ENCODE assay signal across 27 cellular contexts in genomic region chrX:50430917-50431316, GRCh38. TPM values are rescaled to one million over a fixed set of nuclear protein-coding genes. Genes with fewer than 3 reads are reported as not detected.
DNase-seq lines count a peak whose midpoint lies in the region; ATAC-seq, FAIRE-seq and TF ChIP-seq lines count a peak whose summit lies in the region.
"Had no signal": no experiment of that assay in that cellular context is flagged by ENCODE, and none has a peak within 500 bp of the region (broad histone marks: within the 10 kb centered on the region; RNA-seq: fewer than 3 reads in every experiment).

No MANE protein-coding gene starts in this region.

- no peak overlapping the region for H3K4me3 ChIP-seq in astrocyte (ENCODE audit: insufficient read depth, low read depth, low read length)
- H3K4me3 ChIP-seq in trophoblast cell (ENCODE audit: low read depth, low read length), result no peak overlapping the region
- H3K4me3 ChIP-seq: body of pancreas, gastroesophageal sphincter, mucosa of descending colon, Peyer's patch, thoracic aorta had no signal

- peak; percentile 5 for FAIRE-seq in astrocyte (lab: Jason Lieb, UNC)
- FAIRE-seq: A204.1 had no signal

- no peak overlapping the region for H2BK5ac ChIP-seq in trophoblast cell (ENCODE audit: low read depth, low read length, poor library complexity)

- no peak overlapping the region for H2AFZ ChIP-seq in astrocyte (ENCODE audit: low read depth, low read length)
- no peak overlapping the region for H2AFZ ChIP-seq in trophoblast cell (ENCODE audit: insufficient read depth, low read length, poor library complexity)

- no peak overlapping the region for H3K23ac ChIP-seq in trophoblast cell (ENCODE audit: low read length)

- H3K27me3 ChIP-seq in astrocyte (ENCODE audit: insufficient read depth, low read length) (no peaks in the 10 kb centered on the region), trophoblast cell (ENCODE audit: insufficient read depth, low read length) (no peaks in the 10 kb centered on the region)
- H3K27me3 ChIP-seq: body of pancreas, gastroesophageal sphincter, neutrophil, Peyer's patch had no signal

- no peaks in the 10 kb centered on the region for H3K4me1 Mint-ChIP-seq in astrocyte (ENCODE audit: low read depth, unreplicated experiment)
- H3K4me1 Mint-ChIP-seq: activated CD4-positive, alpha-beta memory T cell treated with anti-CD3 and anti-CD28 coated beads, Interleukin-2, amount 10 ng/mL, durations not matched to agents 7 days and 5 days; activated naive CD4-positive, alpha-beta T cell treated with anti-CD3 and anti-CD28 coated beads, Interleukin-2, amount 50 U/mL, for 24 hours; stimulated activated effector memory CD8-positive, alpha-beta T cell treated with anti-CD3 and anti-CD28 coated beads, Interleukin-12 subunit alpha, Interleukin-12 subunit beta, amount 100 ng/mL, for 72 hours had no signal

- no peaks in the 10 kb centered on the region for H3K36me3 ChIP-seq in astrocyte (ENCODE audit: insufficient read depth, low read length)
- no peaks in the 10 kb centered on the region for H3K36me3 ChIP-seq in trophoblast cell (ENCODE audit: control insufficient read depth in 1 of 2, insufficient read depth in 2 of 2, low read length in 2 of 2)
- H3K36me3 ChIP-seq: gastroesophageal sphincter, neutrophil, Peyer's patch, thoracic aorta had no signal

- peaks cover 8% of the 10 kb centered on the region for H3K79me1 ChIP-seq in trophoblast cell (ENCODE audit: low read length)

- H3K4me1 ChIP-seq in astrocyte (ENCODE audit: insufficient read depth, low read length) (no peaks in the 10 kb centered on the region), trophoblast cell (ENCODE audit: control insufficient read depth in 1 of 2, insufficient read depth in 2 of 2, low read length in 2 of 2) (peaks cover 8 to 21% of the 10 kb centered on the region in 2 experiments)
- H3K4me1 ChIP-seq: body of pancreas, gastroesophageal sphincter, Peyer's patch had no signal

- peak overlapping the region; percentile 35 for H4K91ac ChIP-seq in trophoblast cell (ENCODE audit: low read depth, low read length)

- peak overlapping the region; percentile 30 for H2BK120ac ChIP-seq in trophoblast cell (ENCODE audit: insufficient read depth, low read length, poor library complexity)

- H3K9ac ChIP-seq in astrocyte (ENCODE audit: low read length), result no peak overlapping the region
- no peak overlapping the region for H3K9ac ChIP-seq in trophoblast cell (ENCODE audit: low read length)

- H3K4ac ChIP-seq in trophoblast cell (ENCODE audit: low read depth, low read length), result no peak overlapping the region

- no peak overlapping the region for H4K8ac ChIP-seq in trophoblast cell (ENCODE audit: low read depth, low read length)

- no CpG with 5 or more reads among the region's 3 CpGs for WGBS in trophoblast cell (ENCODE audit: extremely low coverage, insufficient coverage, insufficient read length)

- H4K12ac ChIP-seq in trophoblast cell (ENCODE audit: low read depth, low read length), result peak overlapping the region; percentile 62

- TF ChIP-seq CTCF in astrocyte (IDR thresholded peaks at IDR 0.05; ENCODE audit: insufficient read depth, low read depth, low read length), result no peak

- no peak overlapping the region for H3K18ac ChIP-seq in trophoblast cell (ENCODE audit: low read length)

- H3K27ac ChIP-seq in astrocyte (ENCODE audit: low read depth, low read length) (no peak overlapping the region), trophoblast cell (ENCODE audit: low read depth, low read length) (peak overlapping the region; percentile 83)
- H3K27ac ChIP-seq: body of pancreas, epithelial cell of prostate, gastroesophageal sphincter, neutrophil, Peyer's patch, thoracic aorta had no signal

- no peak overlapping the region for H2AK5ac ChIP-seq in trophoblast cell (ENCODE audit: low read length)

- H3K9me3 ChIP-seq in astrocyte (ENCODE audit: insufficient read depth, low read depth, low read length) (no peaks in the 10 kb centered on the region), trophoblast cell (ENCODE audit: insufficient read depth, low read depth, low read length) (no peaks in the 10 kb centered on the region)
- H3K9me3 ChIP-seq: body of pancreas, gastroesophageal sphincter, mucosa of descending colon, neutrophil, Peyer's patch, thoracic aorta had no signal

- H3K27me3 Mint-ChIP-seq in astrocyte (ENCODE audit: low read depth, unreplicated experiment), result no peaks in the 10 kb centered on the region
- H3K27me3 Mint-ChIP-seq: activated CD4-positive, alpha-beta memory T cell treated with anti-CD3 and anti-CD28 coated beads, Interleukin-2, amount 10 ng/mL, durations not matched to agents 7 days and 5 days; dendritic cell treated with granulocyte-macrophage colony-stimulating factor and Interleukin-4, amounts not matched to agents 40 ng/mL and 50 ng/mL, for 4 days had no signal

- no peak overlapping the region for H3K4me2 ChIP-seq in astrocyte (ENCODE audit: low read length)
- H3K4me2 ChIP-seq in trophoblast cell (ENCODE audit: low read length), result no peak overlapping the region

- H3K79me2 ChIP-seq in astrocyte (ENCODE audit: insufficient read depth, low read length) (no peaks in the 10 kb centered on the region), trophoblast cell (ENCODE audit: control insufficient read depth, insufficient read depth, low read length, poor library complexity) (no peaks in the 10 kb centered on the region)

- H3K36me3 Mint-ChIP-seq in astrocyte (ENCODE audit: low read depth, unreplicated experiment), result no peaks in the 10 kb centered on the region
- H3K36me3 Mint-ChIP-seq: activated naive CD4-positive, alpha-beta T cell treated with anti-CD3 and anti-CD28 coated beads, Interleukin-2, amount 50 U/mL, for 24 hours; stimulated activated effector memory CD8-positive, alpha-beta T cell treated with anti-CD3 and anti-CD28 coated beads, Interleukin-12 subunit alpha, Interleukin-12 subunit beta, amount 100 ng/mL, for 72 hours had no signal

- no peaks in the 10 kb centered on the region for H4K20me1 ChIP-seq in astrocyte (ENCODE audit: insufficient read depth, low read length)

- H3K4me3 Mint-ChIP-seq in astrocyte (ENCODE audit: unreplicated experiment), result no peak overlapping the region
- H3K4me3 Mint-ChIP-seq: activated CD4-positive, alpha-beta memory T cell treated with anti-CD3 and anti-CD28 coated beads, Interleukin-2, amount 10 ng/mL, durations not matched to agents 7 days and 5 days; activated naive CD4-positive, alpha-beta T cell treated with anti-CD3 and anti-CD28 coated beads, Interleukin-2, amount 50 U/mL, for 24 hours; activated T-cell treated with anti-CD3 and anti-CD28 coated beads, Interleukin-2, amount 50 U/mL, for 24 hours; dendritic cell treated with granulocyte-macrophage colony-stimulating factor and Interleukin-4, amounts not matched to agents 40 ng/mL and 50 ng/mL, for 4 days; stimulated activated effector memory CD8-positive, alpha-beta T cell treated with anti-CD3 and anti-CD28 coated beads, Interleukin-12 subunit alpha, Interleukin-12 subunit beta, amount 100 ng/mL, for 72 hours had no signal

- ATAC-seq in GM18870 (IDR thresholded peaks at IDR 0.05; ENCODE audit: unreplicated experiment), result no peak
- ATAC-seq: body of pancreas; gastroesophageal sphincter; left ventricle myocardium superior; mucosa of descending colon; stimulated activated effector memory CD8-positive, alpha-beta T cell treated with anti-CD3 and anti-CD28 coated beads, Interleukin-12 subunit alpha, Interleukin-12 subunit beta, amount 100 ng/mL, for 72 hours had no signal

- H3K14ac ChIP-seq in trophoblast cell (ENCODE audit: low read length), result no peak overlapping the region

- no peaks in the 10 kb centered on the region for H3K9me3 Mint-ChIP-seq in astrocyte (ENCODE audit: unreplicated experiment)
- H3K9me3 Mint-ChIP-seq: activated CD4-positive, alpha-beta memory T cell treated with anti-CD3 and anti-CD28 coated beads, Interleukin-2, amount 10 ng/mL, durations not matched to agents 7 days and 5 days; activated naive CD4-positive, alpha-beta T cell treated with anti-CD3 and anti-CD28 coated beads, Interleukin-2, amount 50 U/mL, for 24 hours; activated T-cell treated with anti-CD3 and anti-CD28 coated beads, Interleukin-2, amount 50 U/mL, for 24 hours; dendritic cell treated with granulocyte-macrophage colony-stimulating factor and Interleukin-4, amounts not matched to agents 40 ng/mL and 50 ng/mL, for 4 days; stimulated activated effector memory CD8-positive, alpha-beta T cell treated with anti-CD3 and anti-CD28 coated beads, Interleukin-12 subunit alpha, Interleukin-12 subunit beta, amount 100 ng/mL, for 72 hours had no signal

- no peak overlapping the region for H3K27ac Mint-ChIP-seq in astrocyte (ENCODE audit: unreplicated experiment)
- H3K27ac Mint-ChIP-seq: activated CD4-positive, alpha-beta memory T cell treated with anti-CD3 and anti-CD28 coated beads, Interleukin-2, amount 10 ng/mL, durations not matched to agents 7 days and 5 days; activated naive CD4-positive, alpha-beta T cell treated with anti-CD3 and anti-CD28 coated beads, Interleukin-2, amount 50 U/mL, for 24 hours; activated T-cell treated with anti-CD3 and anti-CD28 coated beads, Interleukin-2, amount 50 U/mL, for 24 hours; dendritic cell treated with granulocyte-macrophage colony-stimulating factor and Interleukin-4, amounts not matched to agents 40 ng/mL and 50 ng/mL, for 4 days; stimulated activated effector memory CD8-positive, alpha-beta T cell treated with anti-CD3 and anti-CD28 coated beads, Interleukin-12 subunit alpha, Interleukin-12 subunit beta, amount 100 ng/mL, for 72 hours had no signal

- DNase-seq in SKM-1 treated with dmso at 0.1 percent for 144 hours (lab: John Stamatoyannopoulos, UW; ENCODE audit: unreplicated experiment), result peak; percentile 32
- no peak for DNase-seq in SKM-1 (lab: John Stamatoyannopoulos, UW; ENCODE audit: unreplicated experiment)
- peak; percentile 38 for DNase-seq in MV-4-11 (lab: John Stamatoyannopoulos, UW)
- no peak for DNase-seq in astrocyte (ENCODE audit: low read depth)
- DNase-seq in trophoblast cell, result peak; percentile 29 to 52
- no peak for DNase-seq in T1000 (lab: John Stamatoyannopoulos, UW)
- DNase-seq in stimulated activated CD4-positive, alpha-beta T cell treated with anti-CD3 and anti-CD28 coated beads, Interleukin-15, amount 100 ng/mL, for 24 hours, result no peak
- DNase-seq: activated CD4-positive, alpha-beta memory T cell treated with anti-CD3 and anti-CD28 coated beads, Interleukin-2, amount 10 ng/mL, durations not matched to agents 7 days and 5 days; activated T-cell treated with anti-CD3 and anti-CD28 coated beads, Interleukin-2, amount 50 U/mL, for 24 hours; body of pancreas; C1 segment of cervical spinal cord; DMS 273 treated with DMSO at 0.1 percent for 48 hours; left ventricle myocardium superior; mucosa of descending colon; NCI-H1092; NCI-H2081; NCI-H524 treated with DMSO at 0.1 percent for 48 hours; Peyer's patch had no signal

- no peak overlapping the region for H2BK12ac ChIP-seq in trophoblast cell (ENCODE audit: low read length)

RNA-seq across cellular contexts. Expression of gene DGKK, which starts 39.7 kb away (rescaled TPM):
- 0.05 TPM in 1 of 2 replicates, not detected in the other for total RNA-seq in astrocyte
- 14.9 and 16.4 TPM in 2 replicates for polyA plus RNA-seq in trophoblast cell (2013)
- total RNA-seq: activated CD4-positive, alpha-beta memory T cell treated with anti-CD3 and anti-CD28 coated beads, Interleukin-2, amount 10 ng/mL, durations not matched to agents 7 days and 5 days; body of pancreas; left ventricle myocardium superior; mucosa of descending colon; Peyer's patch; thoracic aorta had no signal

Comparison
In these comparisons a context has a peak if more than half of its experiments do, and no peak if none do; other contexts are left out.
1. DNase-seq: peak in SKM-1 treated with dmso at 0.1 percent for 144 hours (single experiment), MV-4-11 (single experiment) and trophoblast cell (2 of 2); none in SKM-1 (single experiment), astrocyte (single experiment), T1000 (single experiment) and stimulated activated CD4-positive, alpha-beta T cell treated with anti-CD3 and anti-CD28 coated beads, Interleukin-15, amount 100 ng/mL, for 24 hours (single experiment).